Comparison of ENCODE assay signal across 19 cellular contexts in genomic region chr6:46749731-46750130, GRCh38. TPM values are rescaled to one million over a fixed set of nuclear protein-coding genes. Genes with fewer than 3 reads are reported as not detected.
DNase-seq lines count a peak whose midpoint lies in the region; ATAC-seq and TF ChIP-seq lines count a peak whose summit lies in the region.
"Had no signal": no experiment of that assay in that cellular context is flagged by ENCODE, and none has a peak within 500 bp of the region (broad histone marks: within the 10 kb centered on the region; RNA-seq: fewer than 3 reads in every experiment).

No MANE protein-coding gene starts in this region.

- H2AK5ac ChIP-seq in trophoblast cell (ENCODE audit: low read length), result no peak overlapping the region

- H3K4me1 Mint-ChIP-seq in GM23338, result peaks cover 19% of the 10 kb centered on the region
- peaks cover 6% of the 10 kb centered on the region for H3K4me1 Mint-ChIP-seq in endodermal cell
- H3K4me1 Mint-ChIP-seq in stimulated activated naive B cell treated with anti-CD40 and anti-IgM and Interleukin-4, amounts not matched to agents 10 μg/mL and 1 μg/mL and 100 μg/mL, for 72 hours, result no peaks in the 10 kb centered on the region

- H2BK5ac ChIP-seq in trophoblast cell (ENCODE audit: low read depth, low read length, poor library complexity), result no peak overlapping the region

- TF ChIP-seq CTCF in GM23338 (conservative IDR thresholded peaks at IDR 0.05; ENCODE audit: low read depth in 2 of 2) (no peak), endodermal cell (conservative IDR thresholded peaks at IDR 0.05) (no peak)

- H3K27me3 ChIP-seq in GM23338 (ENCODE audit: insufficient read depth) (no peaks in the 10 kb centered on the region), HUES6 (ENCODE audit: control insufficient read depth, insufficient read depth, low read length) (no peaks in the 10 kb centered on the region), endodermal cell (ENCODE audit: control insufficient read depth, insufficient read depth, low read length, poor library complexity, severe bottlenecking) (peaks cover 12% of the 10 kb centered on the region), trophoblast cell (ENCODE audit: insufficient read depth, low read length) (no peaks in the 10 kb centered on the region)

- H3K9me3 Mint-ChIP-seq in GM23338 (no peaks in the 10 kb centered on the region), endodermal cell (no peaks in the 10 kb centered on the region)
- H3K9me3 Mint-ChIP-seq in stimulated activated naive B cell treated with anti-CD40 and anti-IgM and Interleukin-4, amounts not matched to agents 10 μg/mL and 1 μg/mL and 100 μg/mL, for 72 hours, result no peaks in the 10 kb centered on the region

- no peak overlapping the region for H2BK12ac ChIP-seq in trophoblast cell (ENCODE audit: low read length)

- H3K4me3 ChIP-seq in GM23338, result no peak overlapping the region
- peak overlapping the region; percentile 27; the same call in 1 of the 2 replicates for H3K4me3 ChIP-seq in HUES6 (ENCODE audit: low read depth, low read length)
- no peak overlapping the region for H3K4me3 ChIP-seq in endodermal cell (ENCODE audit: low read length)
- no peak overlapping the region for H3K4me3 ChIP-seq in trophoblast cell (ENCODE audit: low read depth, low read length)
- H3K4me3 ChIP-seq: GM23248 had no signal

- 60 to 68% methylated on average over 5 of the region's 5 CpGs for WGBS in endodermal cell (ENCODE audit: insufficient coverage in 1 of 2, insufficient read length in 1 of 2), 2 experiments
- no CpG with 5 or more reads among the region's 5 CpGs for WGBS in trophoblast cell (ENCODE audit: extremely low coverage, insufficient coverage, insufficient read length)

- peaks cover 18% of the 10 kb centered on the region for H3K9me2 ChIP-seq in GM23338 (ENCODE audit: insufficient read depth)

- no peak overlapping the region for H3K14ac ChIP-seq in trophoblast cell (ENCODE audit: low read length)

- no peaks in the 10 kb centered on the region for H3K79me1 ChIP-seq in trophoblast cell (ENCODE audit: low read length)

- H4K20me1 ChIP-seq in GM23338 (replicated peaks; ENCODE audit: insufficient read depth), result no peaks in the 10 kb centered on the region

- H3K79me2 ChIP-seq in GM23338 (replicated peaks; ENCODE audit: insufficient read depth) (no peaks in the 10 kb centered on the region), trophoblast cell (ENCODE audit: control insufficient read depth, insufficient read depth, low read length, poor library complexity) (no peaks in the 10 kb centered on the region)

- no peak overlapping the region for H4K8ac ChIP-seq in trophoblast cell (ENCODE audit: low read depth, low read length)

- ATAC-seq in GM23338 (peak; percentile 97), HG02884 (IDR thresholded peaks at IDR 0.05; ENCODE audit: unreplicated experiment) (no peak)
- no peak for ATAC-seq in stimulated activated naive B cell treated with anti-CD40 and anti-IgM and Interleukin-4, amounts not matched to agents 10 μg/mL and 1 μg/mL and 100 μg/mL, for 72 hours (replicated peaks)
- ATAC-seq: Right ventricle myocardium inferior had no signal

- H3K36me3 Mint-ChIP-seq in GM23338 (ENCODE audit: low read depth) (no peaks in the 10 kb centered on the region), endodermal cell (ENCODE audit: low read depth) (no peaks in the 10 kb centered on the region)
- H3K36me3 Mint-ChIP-seq in stimulated activated naive B cell treated with anti-CD40 and anti-IgM and Interleukin-4, amounts not matched to agents 10 μg/mL and 1 μg/mL and 100 μg/mL, for 72 hours, result no peaks in the 10 kb centered on the region

- peaks cover 11% of the 10 kb centered on the region for H3K4me1 ChIP-seq in GM23338 (ENCODE audit: insufficient read depth)
- H3K4me1 ChIP-seq in HUES6 (ENCODE audit: control insufficient read depth, insufficient read depth, low read length), result peaks cover 9% of the 10 kb centered on the region
- no peaks in the 10 kb centered on the region for H3K4me1 ChIP-seq in endodermal cell (ENCODE audit: control insufficient read depth, insufficient read depth, low read length)
- no peaks in the 10 kb centered on the region for H3K4me1 ChIP-seq in trophoblast cell (ENCODE audit: control insufficient read depth in 1 of 2, insufficient read depth in 2 of 2, low read length in 2 of 2)

- no peak overlapping the region for H2BK120ac ChIP-seq in trophoblast cell (ENCODE audit: insufficient read depth, low read length, poor library complexity)

- DNase-seq in GM23338 (ENCODE audit: low spot score) (peak; percentile 83), endodermal cell (peak; percentile 65), left kidney (ENCODE audit: low read depth, low spot score) (peak; percentile 26), trophoblast cell (no peak)
- DNase-seq in stimulated activated naive B cell treated with anti-CD40 and anti-IgM and Interleukin-4, amounts not matched to agents 10 μg/mL and 1 μg/mL and 100 μg/mL, for 72 hours, result no peak
- DNase-seq: C1 segment of cervical spinal cord; GM23248; MV-4-11; NCI-H1694 treated with DMSO at 0.1 percent for 48 hours; NCI-H226; NCI-H524; NK-92 treated with Interleukin-12 subunit alpha and Interleukin-12 subunit beta, amount 100 ng/mL, for 24 hours; SW 1271 had no signal

- H3K9ac ChIP-seq in HUES6 (ENCODE audit: low read length) (no peak overlapping the region), endodermal cell (ENCODE audit: extremely low read depth, low read length, poor library complexity, severe bottlenecking) (no peak overlapping the region), trophoblast cell (ENCODE audit: low read length) (no peak overlapping the region)
- H3K9ac ChIP-seq: GM23248, KMS-11 had no signal

- H3K27me3 Mint-ChIP-seq in GM23338 (ENCODE audit: insufficient read depth, low read depth, poor library complexity) (peaks cover 1% of the 10 kb centered on the region), endodermal cell (ENCODE audit: insufficient read depth) (peaks cover 4% of the 10 kb centered on the region)
- peaks cover 8 to 15% of the 10 kb centered on the region in 2 donors for H3K27me3 Mint-ChIP-seq in stimulated activated naive B cell treated with anti-CD40 and anti-IgM and Interleukin-4, amounts not matched to agents 10 μg/mL and 1 μg/mL and 100 μg/mL, for 72 hours

- no peaks in the 10 kb centered on the region for H3F3A ChIP-seq in GM23338 (replicated peaks; ENCODE audit: low read depth)

- no peak overlapping the region for H2AFZ ChIP-seq in GM23338
- no peak overlapping the region for H2AFZ ChIP-seq in trophoblast cell (ENCODE audit: insufficient read depth, low read length, poor library complexity)
- H2AFZ ChIP-seq: GM23248 had no signal

- no peak overlapping the region for H3K23ac ChIP-seq in trophoblast cell (ENCODE audit: low read length)

- peak overlapping the region; percentile 32; the same call in 1 of the 2 replicates for H3K27ac Mint-ChIP-seq in GM23338
- H3K27ac Mint-ChIP-seq in endodermal cell, result no peak overlapping the region
- no peak overlapping the region for H3K27ac Mint-ChIP-seq in stimulated activated naive B cell treated with anti-CD40 and anti-IgM and Interleukin-4, amounts not matched to agents 10 μg/mL and 1 μg/mL and 100 μg/mL, for 72 hours

- no peak overlapping the region for H3K18ac ChIP-seq in trophoblast cell (ENCODE audit: low read length)

- peak overlapping the region; percentile 21; the same call in 1 of the 2 replicates for H3K27ac ChIP-seq in GM23338 (ENCODE audit: low read depth)
- no peak overlapping the region for H3K27ac ChIP-seq in HUES6 (ENCODE audit: low read depth, low read length)
- H3K27ac ChIP-seq in endodermal cell (ENCODE audit: low read depth, low read length), result no peak overlapping the region
- H3K27ac ChIP-seq in trophoblast cell (ENCODE audit: low read depth, low read length), result no peak overlapping the region
- H3K27ac ChIP-seq: GM23248, KMS-11 had no signal

- no peak overlapping the region for H4K12ac ChIP-seq in trophoblast cell (ENCODE audit: low read depth, low read length)

- H4K91ac ChIP-seq in trophoblast cell (ENCODE audit: low read depth, low read length), result no peak overlapping the region

- H3K4ac ChIP-seq in trophoblast cell (ENCODE audit: low read depth, low read length), result no peak overlapping the region

- H3K4me3 Mint-ChIP-seq in GM23338, result peak overlapping the region; percentile 46; the same call in 2 of the 3 replicates
- H3K4me3 Mint-ChIP-seq in endodermal cell, result no peak overlapping the region
- H3K4me3 Mint-ChIP-seq in stimulated activated naive B cell treated with anti-CD40 and anti-IgM and Interleukin-4, amounts not matched to agents 10 μg/mL and 1 μg/mL and 100 μg/mL, for 72 hours, result no peak overlapping the region

- H3K4me2 ChIP-seq in GM23338 (peak overlapping the region; percentile 50; the same call in 1 of the 2 replicates), trophoblast cell (ENCODE audit: low read length) (no peak overlapping the region)
- H3K4me2 ChIP-seq: KMS-11 had no signal

- H3K36me3 ChIP-seq in GM23338 (ENCODE audit: insufficient read depth) (no peaks in the 10 kb centered on the region), HUES6 (ENCODE audit: control insufficient read depth, insufficient read depth, low read length) (no peaks in the 10 kb centered on the region), endodermal cell (ENCODE audit: control insufficient read depth, insufficient read depth, low read length) (no peaks in the 10 kb centered on the region), trophoblast cell (ENCODE audit: control insufficient read depth in 1 of 2, insufficient read depth in 2 of 2, low read length in 2 of 2) (no peaks in the 10 kb centered on the region)

- no peaks in the 10 kb centered on the region for H3K9me3 ChIP-seq in HUES6 (ENCODE audit: control insufficient read depth, insufficient read depth, low read depth, low read length)
- H3K9me3 ChIP-seq in endodermal cell (ENCODE audit: control insufficient read depth, low read length), result no peaks in the 10 kb centered on the region
- H3K9me3 ChIP-seq in trophoblast cell (ENCODE audit: insufficient read depth, low read depth, low read length), result no peaks in the 10 kb centered on the region

TF ChIP-seq in GM23338, 12 proteins besides CTCF, POLR2A, EP300 and RAD21 (continues in another document):
- TF ChIP-seq NANOG (IDR thresholded peaks at IDR 0.05; ENCODE audit: borderline replicate concordance), result no peak

RNA-seq across cellular contexts. Expression of gene ANKRD66, which starts 3.0 kb away (rescaled TPM):
- not detected in 2 replicates for total RNA-seq in GM23338 (2014; rRNA removed; shearing (Covaris generic))
- not detected in 2 replicates for polyA plus RNA-seq in GM23338 (2016; fragmentation: Nextera tagmentation; extraction: Ambion mirVana)
- total RNA-seq in endodermal cell, result not detected
- 0.18 TPM for polyA plus RNA-seq in endodermal cell (2013, experiment 1 of 2)
- polyA plus RNA-seq in endodermal cell (2013, experiment 2 of 2), result not detected
- polyA plus RNA-seq in trophoblast cell (2013), result not detected in 2 replicates
- total RNA-seq: G401, GM23248, OCI-LY7, Right ventricle myocardium inferior had no signal
- polyA plus RNA-seq: GM23248 had no signal

RNA-seq across cellular contexts. Expression of gene PLA2G7, which starts 14.6 kb away (rescaled TPM):
- 1.7 and 2.8 TPM in 2 replicates for total RNA-seq in GM23338 (2014; rRNA removed; shearing (Covaris generic))
- 2.3 and 2.4 TPM in 2 replicates for polyA plus RNA-seq in GM23338 (2016; fragmentation: Nextera tagmentation; extraction: Ambion mirVana)
- total RNA-seq in endodermal cell, result 1 to 10 TPM; 1.1 to 3.2 TPM
- polyA plus RNA-seq in endodermal cell (2013, experiment 1 of 2), result 0.39 TPM
- 0.33 TPM for polyA plus RNA-seq in endodermal cell (2013, experiment 2 of 2)
- polyA plus RNA-seq in trophoblast cell (2013), result 0.38 and 0.42 TPM in 2 replicates
- total RNA-seq: G401, GM23248, OCI-LY7 had no signal
- polyA plus RNA-seq: GM23248 had no signal

RNA-seq across cellular contexts. Expression of gene MEP1A, which starts 43.5 kb away (rescaled TPM):
- total RNA-seq in GM23338 (2014; rRNA removed; shearing (Covaris generic)), result not detected in 2 replicates
- polyA plus RNA-seq in GM23338 (2016; fragmentation: Nextera tagmentation; extraction: Ambion mirVana), result not detected in 2 replicates
- not detected for total RNA-seq in endodermal cell
- polyA plus RNA-seq in endodermal cell (2013, experiment 1 of 2), result not detected
- polyA plus RNA-seq in endodermal cell (2013, experiment 2 of 2), result not detected
- not detected in 2 replicates for polyA plus RNA-seq in trophoblast cell (2013)
- total RNA-seq: G401, GM23248, OCI-LY7, Right ventricle myocardium inferior had no signal
- polyA plus RNA-seq: GM23248 had no signal

Comparison
In these comparisons a context has a peak if more than half of its experiments do, and no peak if none do; other contexts are left out.
1. DNase-seq: peak in GM23338 (single experiment), endodermal cell (single experiment) and left kidney (single experiment); none in trophoblast cell (0 of 2) and stimulated activated naive B cell treated with anti-CD40 and anti-IgM and Interleukin-4, amounts not matched to agents 10 μg/mL and 1 μg/mL and 100 μg/mL, for 72 hours (single experiment).